Comparison of ENCODE assay signal across 1 cellular context in the genomic region with DNA sequence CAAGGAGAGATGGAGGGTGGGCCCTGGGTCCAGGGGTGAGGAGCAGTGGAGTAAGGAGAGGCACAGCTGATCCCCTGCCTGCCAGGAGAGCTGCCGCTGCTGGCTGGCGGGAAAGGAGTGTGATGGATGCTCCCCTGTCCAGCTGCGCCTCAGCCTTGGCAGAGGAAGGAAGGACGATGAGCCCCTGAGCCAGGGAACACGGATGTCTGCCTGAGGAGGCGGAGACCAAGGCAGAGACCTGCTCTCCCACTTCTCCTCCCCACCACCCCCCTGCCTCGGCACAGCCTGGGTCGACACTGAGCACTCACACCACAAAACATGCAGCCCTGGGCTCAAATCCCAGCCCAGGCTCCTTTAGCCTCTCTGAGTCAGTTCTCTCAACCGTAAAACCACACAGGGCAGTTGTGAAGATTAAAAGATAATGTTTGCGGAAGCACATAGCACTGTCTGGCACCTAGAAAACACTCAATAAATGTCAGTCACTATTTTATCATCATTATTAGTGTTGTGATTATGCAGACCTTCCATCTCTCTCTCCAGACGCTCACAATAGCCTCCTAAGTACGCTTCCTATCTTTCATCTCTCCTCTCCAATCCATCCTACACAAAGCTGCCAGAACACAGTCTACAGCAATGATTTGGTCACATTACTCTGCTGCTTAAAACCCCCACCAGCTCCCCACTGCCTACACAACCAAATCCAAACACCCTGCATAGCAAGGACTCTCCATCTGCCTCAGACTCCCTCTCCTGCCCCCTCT.
TF ChIP-seq lines count a peak whose summit lies in the region.

No MANE protein-coding gene starts in this region.

TF ChIP-seq in GM12878, 131 proteins besides CTCF, POLR2A, EP300 and RAD21 (continued from another document):
- peak; percentile 36; the same call in 1 of the 2 replicates for TF ChIP-seq PKNOX1 (IDR thresholded peaks at IDR 0.05)
- no peak for TF ChIP-seq CBX5 (IDR thresholded peaks at IDR 0.05; ENCODE audit: low read depth)
- TF ChIP-seq IKZF1 (conservative IDR thresholded peaks at IDR 0.05): peak; percentile 15; the same call in 1 of the 2 replicates
- TF ChIP-seq HCFC1 (IDR thresholded peaks at IDR 0.05; ENCODE audit: low read length): no peak
- no peak for TF ChIP-seq MEF2B (IDR thresholded peaks at IDR 0.05; ENCODE audit: partially characterized antibody, poor library complexity, severe bottlenecking)
